ENCODE assay signal across 1 cellular context in genomic region chr12:124938606-124939427, GRCh38.
A peak's percentile ranks its signal among the peaks of the same experiment; 100 is the strongest.
TF ChIP-seq lines count a peak whose summit lies in the region.

No MANE protein-coding gene starts in this region.

TF ChIP-seq in HEK293, 187 proteins besides CTCF, POLR2A, EP300 and RAD21 (continued from another document and continues in another):
- TF ChIP-seq, protein P1, sequence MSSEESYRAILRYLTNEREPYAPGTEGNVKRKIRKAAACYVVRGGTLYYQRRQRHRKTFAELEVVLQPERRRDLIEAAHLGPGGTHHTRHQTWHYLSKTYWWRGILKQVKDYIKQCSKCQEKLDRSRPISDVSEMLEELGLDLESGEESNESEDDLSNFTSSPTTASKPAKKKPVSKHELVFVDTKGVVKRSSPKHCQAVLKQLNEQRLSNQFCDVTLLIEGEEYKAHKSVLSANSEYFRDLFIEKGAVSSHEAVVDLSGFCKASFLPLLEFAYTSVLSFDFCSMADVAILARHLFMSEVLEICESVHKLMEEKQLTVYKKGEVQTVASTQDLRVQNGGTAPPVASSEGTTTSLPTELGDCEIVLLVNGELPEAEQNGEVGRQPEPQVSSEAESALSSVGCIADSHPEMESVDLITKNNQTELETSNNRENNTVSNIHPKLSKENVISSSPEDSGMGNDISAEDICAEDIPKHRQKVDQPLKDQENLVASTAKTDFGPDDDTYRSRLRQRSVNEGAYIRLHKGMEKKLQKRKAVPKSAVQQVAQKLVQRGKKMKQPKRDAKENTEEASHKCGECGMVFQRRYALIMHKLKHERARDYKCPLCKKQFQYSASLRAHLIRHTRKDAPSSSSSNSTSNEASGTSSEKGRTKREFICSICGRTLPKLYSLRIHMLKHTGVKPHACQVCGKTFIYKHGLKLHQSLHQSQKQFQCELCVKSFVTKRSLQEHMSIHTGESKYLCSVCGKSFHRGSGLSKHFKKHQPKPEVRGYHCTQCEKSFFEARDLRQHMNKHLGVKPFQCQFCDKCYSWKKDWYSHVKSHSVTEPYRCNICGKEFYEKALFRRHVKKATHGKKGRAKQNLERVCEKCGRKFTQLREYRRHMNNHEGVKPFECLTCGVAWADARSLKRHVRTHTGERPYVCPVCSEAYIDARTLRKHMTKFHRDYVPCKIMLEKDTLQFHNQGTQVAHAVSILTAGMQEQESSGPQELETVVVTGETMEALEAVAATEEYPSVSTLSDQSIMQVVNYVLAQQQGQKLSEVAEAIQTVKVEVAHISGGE (tag by site-specific recombination; conservative IDR thresholded peaks at IDR 0.05; ENCODE audit: low read depth), result no peak
- TF ChIP-seq ZNF830 (tag by site-specific recombination; IDR thresholded peaks at IDR 0.05; ENCODE audit: low read depth) (no peak), ZSCAN30 (tag by site-specific recombination; IDR thresholded peaks at IDR 0.05) (peak; percentile 16), ZNF785 (tag by site-specific recombination; IDR thresholded peaks at IDR 0.05) (0 out of 2 replicates have a peak, but pooled peaks have one; percentile 24), ZNF510 (tag by site-specific recombination; IDR thresholded peaks at IDR 0.05; ENCODE audit: insufficient replicate concordance) (no peak), ZNF335 (tag by site-specific recombination; conservative IDR thresholded peaks at IDR 0.05) (peak; percentile 89), ZNF518A (tag by site-specific recombination; conservative IDR thresholded peaks at IDR 0.05; ENCODE audit: low read depth) (0 out of 2 replicates have a peak, but pooled peaks have one; percentile 5), ZIC2 (tag by site-specific recombination; IDR thresholded peaks at IDR 0.05) (no peak; the same call in none of the 2 replicates), OSR2 (tag by site-specific recombination; IDR thresholded peaks at IDR 0.05) (peak; percentile 91), ZNF521 (tag by site-specific recombination; IDR thresholded peaks at IDR 0.05) (no peak), YY2 (tag by site-specific recombination; IDR thresholded peaks at IDR 0.05) (no peak), ZNF266 (tag by site-specific recombination; IDR thresholded peaks at IDR 0.05; ENCODE audit: low read depth) (no peak), ZNF629 (tag by site-specific recombination; IDR thresholded peaks at IDR 0.05) (no peak), ZNF571 (tag by site-specific recombination; IDR thresholded peaks at IDR 0.05) (no peak), ZSCAN16 (tag by site-specific recombination; IDR thresholded peaks at IDR 0.05) (0 out of 2 replicates have a peak, but pooled peaks have one; percentile 6), EGR2 (tag by site-specific recombination; IDR thresholded peaks at IDR 0.05; ENCODE audit: low read depth) (peak; percentile 52), ZNF133 (tag by site-specific recombination; IDR thresholded peaks at IDR 0.05) (no peak), ZNF146 (tag by site-specific recombination; IDR thresholded peaks at IDR 0.05) (no peak), ZNF274 (IDR thresholded peaks at IDR 0.05; ENCODE audit: low read length) (no peak), ZNF274 (tag by site-specific recombination; IDR thresholded peaks at IDR 0.05; ENCODE audit: borderline replicate concordance) (no peak), ZNF610 (tag by site-specific recombination; IDR thresholded peaks at IDR 0.05; ENCODE audit: borderline replicate concordance) (peak; percentile 91; the same call in 1 of the 2 replicates), TRIM28 (IDR thresholded peaks at IDR 0.05; ENCODE audit: borderline replicate concordance, low read length) (0 out of 2 replicates have a peak, but pooled peaks have one; percentile 0), ZFHX2 (tag by site-specific recombination; conservative IDR thresholded peaks at IDR 0.05) (peak; percentile 66), ZNF426 (tag by site-specific recombination; IDR thresholded peaks at IDR 0.05) (no peak), ZNF155 (tag by site-specific recombination; IDR thresholded peaks at IDR 0.05) (no peak), ZNF114 (tag by site-specific recombination; IDR thresholded peaks at IDR 0.05) (no peak), RBAK (tag by site-specific recombination; IDR thresholded peaks at IDR 0.05) (no peak), ZNF449 (tag by site-specific recombination; IDR thresholded peaks at IDR 0.05) (no peak), ZNF157 (tag by site-specific recombination; IDR thresholded peaks at IDR 0.05) (no peak), ZNF362 (tag by site-specific recombination; IDR thresholded peaks at IDR 0.05) (no peak), IKZF3 (tag by site-specific recombination; IDR thresholded peaks at IDR 0.05) (peak; percentile 45; the same call in 1 of the 2 replicates), ZNF623 (tag by site-specific recombination; IDR thresholded peaks at IDR 0.05) (no peak; the same call in 1 of the 2 replicates), ZNF585B (tag by site-specific recombination; IDR thresholded peaks at IDR 0.05) (no peak), KLF10 (tag by site-specific recombination; IDR thresholded peaks at IDR 0.05) (peak; percentile 20; the same call in 1 of the 2 replicates), ZNF174 (tag by site-specific recombination; IDR thresholded peaks at IDR 0.05) (no peak), ZNF501 (tag by site-specific recombination; IDR thresholded peaks at IDR 0.05) (no peak), KLF8 (tag by site-specific recombination; IDR thresholded peaks at IDR 0.05) (0 out of 2 replicates have a peak, but pooled peaks have one; percentile 11), ZBTB48 (tag by site-specific recombination; IDR thresholded peaks at IDR 0.05) (no peak), ZNF292 (tag by site-specific recombination; IDR thresholded peaks at IDR 0.05; ENCODE audit: borderline replicate concordance, low read depth) (no peak), ZNF701 (tag by site-specific recombination; IDR thresholded peaks at IDR 0.05) (no peak)
- TF ChIP-seq, protein P2, sequence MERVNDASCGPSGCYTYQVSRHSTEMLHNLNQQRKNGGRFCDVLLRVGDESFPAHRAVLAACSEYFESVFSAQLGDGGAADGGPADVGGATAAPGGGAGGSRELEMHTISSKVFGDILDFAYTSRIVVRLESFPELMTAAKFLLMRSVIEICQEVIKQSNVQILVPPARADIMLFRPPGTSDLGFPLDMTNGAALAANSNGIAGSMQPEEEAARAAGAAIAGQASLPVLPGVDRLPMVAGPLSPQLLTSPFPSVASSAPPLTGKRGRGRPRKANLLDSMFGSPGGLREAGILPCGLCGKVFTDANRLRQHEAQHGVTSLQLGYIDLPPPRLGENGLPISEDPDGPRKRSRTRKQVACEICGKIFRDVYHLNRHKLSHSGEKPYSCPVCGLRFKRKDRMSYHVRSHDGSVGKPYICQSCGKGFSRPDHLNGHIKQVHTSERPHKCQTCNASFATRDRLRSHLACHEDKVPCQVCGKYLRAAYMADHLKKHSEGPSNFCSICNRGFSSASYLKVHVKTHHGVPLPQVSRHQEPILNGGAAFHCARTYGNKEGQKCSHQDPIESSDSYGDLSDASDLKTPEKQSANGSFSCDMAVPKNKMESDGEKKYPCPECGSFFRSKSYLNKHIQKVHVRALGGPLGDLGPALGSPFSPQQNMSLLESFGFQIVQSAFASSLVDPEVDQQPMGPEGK (tag by site-specific recombination; IDR thresholded peaks at IDR 0.05), result peak; percentile 57; the same call in 1 of the 2 replicates
- TF ChIP-seq, protein P3, sequence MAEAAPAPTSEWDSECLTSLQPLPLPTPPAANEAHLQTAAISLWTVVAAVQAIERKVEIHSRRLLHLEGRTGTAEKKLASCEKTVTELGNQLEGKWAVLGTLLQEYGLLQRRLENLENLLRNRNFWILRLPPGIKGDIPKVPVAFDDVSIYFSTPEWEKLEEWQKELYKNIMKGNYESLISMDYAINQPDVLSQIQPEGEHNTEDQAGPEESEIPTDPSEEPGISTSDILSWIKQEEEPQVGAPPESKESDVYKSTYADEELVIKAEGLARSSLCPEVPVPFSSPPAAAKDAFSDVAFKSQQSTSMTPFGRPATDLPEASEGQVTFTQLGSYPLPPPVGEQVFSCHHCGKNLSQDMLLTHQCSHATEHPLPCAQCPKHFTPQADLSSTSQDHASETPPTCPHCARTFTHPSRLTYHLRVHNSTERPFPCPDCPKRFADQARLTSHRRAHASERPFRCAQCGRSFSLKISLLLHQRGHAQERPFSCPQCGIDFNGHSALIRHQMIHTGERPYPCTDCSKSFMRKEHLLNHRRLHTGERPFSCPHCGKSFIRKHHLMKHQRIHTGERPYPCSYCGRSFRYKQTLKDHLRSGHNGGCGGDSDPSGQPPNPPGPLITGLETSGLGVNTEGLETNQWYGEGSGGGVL (tag by site-specific recombination; IDR thresholded peaks at IDR 0.05), result peak; percentile 9; the same call in 1 of the 2 replicates
- TF ChIP-seq, protein P4, sequence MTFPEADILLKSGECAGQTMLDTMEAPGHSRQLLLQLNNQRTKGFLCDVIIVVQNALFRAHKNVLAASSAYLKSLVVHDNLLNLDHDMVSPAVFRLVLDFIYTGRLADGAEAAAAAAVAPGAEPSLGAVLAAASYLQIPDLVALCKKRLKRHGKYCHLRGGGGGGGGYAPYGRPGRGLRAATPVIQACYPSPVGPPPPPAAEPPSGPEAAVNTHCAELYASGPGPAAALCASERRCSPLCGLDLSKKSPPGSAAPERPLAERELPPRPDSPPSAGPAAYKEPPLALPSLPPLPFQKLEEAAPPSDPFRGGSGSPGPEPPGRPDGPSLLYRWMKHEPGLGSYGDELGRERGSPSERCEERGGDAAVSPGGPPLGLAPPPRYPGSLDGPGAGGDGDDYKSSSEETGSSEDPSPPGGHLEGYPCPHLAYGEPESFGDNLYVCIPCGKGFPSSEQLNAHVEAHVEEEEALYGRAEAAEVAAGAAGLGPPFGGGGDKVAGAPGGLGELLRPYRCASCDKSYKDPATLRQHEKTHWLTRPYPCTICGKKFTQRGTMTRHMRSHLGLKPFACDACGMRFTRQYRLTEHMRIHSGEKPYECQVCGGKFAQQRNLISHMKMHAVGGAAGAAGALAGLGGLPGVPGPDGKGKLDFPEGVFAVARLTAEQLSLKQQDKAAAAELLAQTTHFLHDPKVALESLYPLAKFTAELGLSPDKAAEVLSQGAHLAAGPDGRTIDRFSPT (tag by site-specific recombination; IDR thresholded peaks at IDR 0.05), result no peak
- TF ChIP-seq, protein P5, sequence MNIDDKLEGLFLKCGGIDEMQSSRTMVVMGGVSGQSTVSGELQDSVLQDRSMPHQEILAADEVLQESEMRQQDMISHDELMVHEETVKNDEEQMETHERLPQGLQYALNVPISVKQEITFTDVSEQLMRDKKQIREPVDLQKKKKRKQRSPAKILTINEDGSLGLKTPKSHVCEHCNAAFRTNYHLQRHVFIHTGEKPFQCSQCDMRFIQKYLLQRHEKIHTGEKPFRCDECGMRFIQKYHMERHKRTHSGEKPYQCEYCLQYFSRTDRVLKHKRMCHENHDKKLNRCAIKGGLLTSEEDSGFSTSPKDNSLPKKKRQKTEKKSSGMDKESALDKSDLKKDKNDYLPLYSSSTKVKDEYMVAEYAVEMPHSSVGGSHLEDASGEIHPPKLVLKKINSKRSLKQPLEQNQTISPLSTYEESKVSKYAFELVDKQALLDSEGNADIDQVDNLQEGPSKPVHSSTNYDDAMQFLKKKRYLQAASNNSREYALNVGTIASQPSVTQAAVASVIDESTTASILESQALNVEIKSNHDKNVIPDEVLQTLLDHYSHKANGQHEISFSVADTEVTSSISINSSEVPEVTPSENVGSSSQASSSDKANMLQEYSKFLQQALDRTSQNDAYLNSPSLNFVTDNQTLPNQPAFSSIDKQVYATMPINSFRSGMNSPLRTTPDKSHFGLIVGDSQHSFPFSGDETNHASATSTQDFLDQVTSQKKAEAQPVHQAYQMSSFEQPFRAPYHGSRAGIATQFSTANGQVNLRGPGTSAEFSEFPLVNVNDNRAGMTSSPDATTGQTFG (tag by site-specific recombination; IDR thresholded peaks at IDR 0.05; ENCODE audit: borderline replicate concordance), result no peak
